ENCODE assay signal across 16 cellular contexts in genomic region chr11:114260483-114260882, GRCh38. TPM values are rescaled to one million over a fixed set of nuclear protein-coding genes. Genes with fewer than 3 reads are reported as not detected.
DNase-seq lines count a peak whose midpoint lies in the region; ATAC-seq and TF ChIP-seq lines count a peak whose summit lies in the region.
"Had no signal": no experiment of that assay in that cellular context is flagged by ENCODE, and none has a peak within 500 bp of the region (broad histone marks: within the 10 kb centered on the region; RNA-seq: fewer than 3 reads in every experiment).

No MANE protein-coding gene starts in this region.

- peak overlapping the region; percentile 25 for H3K27ac Mint-ChIP-seq in activated B cell treated with CpG ODN at 0.5 μM for 24 hours
- peak overlapping the region; percentile 67 for H3K27ac Mint-ChIP-seq in stimulated activated memory B cell treated with anti-CD40 and anti-IgM and Interleukin-4, amounts not matched to agents 10 μg/mL and 1 μg/mL and 100 μg/mL, for 72 hours
- no peak overlapping the region for H3K27ac Mint-ChIP-seq in activated CD8-positive, alpha-beta memory T cell treated with anti-CD3 and anti-CD28 coated beads, Interleukin-2, amount 10 ng/mL, durations not matched to agents 7 days and 5 days

- H3K27me3 Mint-ChIP-seq in activated B cell treated with CpG ODN at 0.5 μM for 24 hours: no peaks in the 10 kb centered on the region
- no peaks in the 10 kb centered on the region for H3K27me3 Mint-ChIP-seq in stimulated activated memory B cell treated with anti-CD40 and anti-IgM and Interleukin-4, amounts not matched to agents 10 μg/mL and 1 μg/mL and 100 μg/mL, for 72 hours
- no peaks in the 10 kb centered on the region for H3K27me3 Mint-ChIP-seq in activated CD8-positive, alpha-beta memory T cell treated with anti-CD3 and anti-CD28 coated beads, Interleukin-2, amount 10 ng/mL, durations not matched to agents 7 days and 5 days
- H3K27me3 Mint-ChIP-seq: effector memory CD8-positive, alpha-beta T cell had no signal

- peaks cover 0 to 74% of the 10 kb centered on the region in 2 donors for H3K4me1 ChIP-seq in right atrium auricular region

- CTCF ChIA-PET in activated B cell treated with CpG ODN at 0.5 μM for 24 hours (lab: Charles Lee): interaction anchor here (0.6 to 8.9 kb wide), 45 partner anchors 9 to 1672 kb away, joined by 3 to 306 read pairs (median 5); partner anchors contain the start of genes USP28 and ZBTB16
- CTCF ChIA-PET in activated CD8-positive, alpha-beta memory T cell treated with anti-CD3 and anti-CD28 coated beads, Interleukin-2, amount 10 ng/mL, durations not matched to agents 7 days and 5 days (lab: Charles Lee): interaction anchor here (0.8 to 6.9 kb wide), 62 partner anchors 9 to 462 kb away, joined by 3 to 133 read pairs (median 7); partner anchors contain the start of gene ZBTB16

- H3K4me3 Mint-ChIP-seq in activated B cell treated with CpG ODN at 0.5 μM for 24 hours: no peak overlapping the region
- no peak overlapping the region for H3K4me3 Mint-ChIP-seq in stimulated activated memory B cell treated with anti-CD40 and anti-IgM and Interleukin-4, amounts not matched to agents 10 μg/mL and 1 μg/mL and 100 μg/mL, for 72 hours
- H3K4me3 Mint-ChIP-seq in activated CD8-positive, alpha-beta memory T cell treated with anti-CD3 and anti-CD28 coated beads, Interleukin-2, amount 10 ng/mL, durations not matched to agents 7 days and 5 days: no peak overlapping the region
- H3K4me3 Mint-ChIP-seq: effector memory CD8-positive, alpha-beta T cell had no signal

- H3K36me3 ChIP-seq in right atrium auricular region: peaks cover 4% of the 10 kb centered on the region
- H3K36me3 ChIP-seq: brain microvascular endothelial cell, neutrophil, WERI-Rb-1 had no signal

- peaks cover 31% of the 10 kb centered on the region for H3K4me1 Mint-ChIP-seq in activated B cell treated with CpG ODN at 0.5 μM for 24 hours
- H3K4me1 Mint-ChIP-seq in stimulated activated memory B cell treated with anti-CD40 and anti-IgM and Interleukin-4, amounts not matched to agents 10 μg/mL and 1 μg/mL and 100 μg/mL, for 72 hours: peaks cover 26% of the 10 kb centered on the region
- no peaks in the 10 kb centered on the region for H3K4me1 Mint-ChIP-seq in activated CD8-positive, alpha-beta memory T cell treated with anti-CD3 and anti-CD28 coated beads, Interleukin-2, amount 10 ng/mL, durations not matched to agents 7 days and 5 days

- DNase-seq in Ammon's horn (ENCODE audit: low spot score): peak; percentile 23
- no peak for DNase-seq in activated B cell treated with CpG ODN at 0.5 μM for 24 hours
- no peak for DNase-seq in right atrium auricular region (ENCODE audit: low spot score)
- no peak for DNase-seq in SK-N-DZ (ENCODE audit: low spot score)
- no peak for DNase-seq in Kasumi-1 (lab: John Stamatoyannopoulos, UW)
- no peak for DNase-seq in activated CD8-positive, alpha-beta memory T cell treated with anti-CD3 and anti-CD28 coated beads, Interleukin-2, amount 10 ng/mL, durations not matched to agents 7 days and 5 days
- no peak for DNase-seq in stimulated activated CD4-positive, alpha-beta T cell treated with anti-CD3 and anti-CD28 coated beads, Interleukin-4, amount 100 ng/mL, for 24 hours
- DNase-seq: DMS 273 treated with DMSO at 0.1 percent for 48 hours, SW 1271 had no signal

- H3K36me3 Mint-ChIP-seq in activated B cell treated with CpG ODN at 0.5 μM for 24 hours (ENCODE audit: low read depth): no peaks in the 10 kb centered on the region
- H3K36me3 Mint-ChIP-seq in stimulated activated memory B cell treated with anti-CD40 and anti-IgM and Interleukin-4, amounts not matched to agents 10 μg/mL and 1 μg/mL and 100 μg/mL, for 72 hours: no peaks in the 10 kb centered on the region
- no peaks in the 10 kb centered on the region for H3K36me3 Mint-ChIP-seq in activated CD8-positive, alpha-beta memory T cell treated with anti-CD3 and anti-CD28 coated beads, Interleukin-2, amount 10 ng/mL, durations not matched to agents 7 days and 5 days

- H3K9me3 Mint-ChIP-seq in activated B cell treated with CpG ODN at 0.5 μM for 24 hours: no peaks in the 10 kb centered on the region
- no peaks in the 10 kb centered on the region for H3K9me3 Mint-ChIP-seq in stimulated activated memory B cell treated with anti-CD40 and anti-IgM and Interleukin-4, amounts not matched to agents 10 μg/mL and 1 μg/mL and 100 μg/mL, for 72 hours
- no peaks in the 10 kb centered on the region for H3K9me3 Mint-ChIP-seq in activated CD8-positive, alpha-beta memory T cell treated with anti-CD3 and anti-CD28 coated beads, Interleukin-2, amount 10 ng/mL, durations not matched to agents 7 days and 5 days (ENCODE audit: low read depth)
- H3K9me3 Mint-ChIP-seq: effector memory CD8-positive, alpha-beta T cell had no signal

- H3K9me3 ChIP-seq in right atrium auricular region: no peaks in the 10 kb centered on the region
- H3K9me3 ChIP-seq: neutrophil had no signal

- peak overlapping the region; percentile 88 to 89 for H3K27ac ChIP-seq in right atrium auricular region
- H3K27ac ChIP-seq: brain microvascular endothelial cell, neutrophil, PC-9, skin epidermis, WERI-Rb-1 had no signal

- H3K27me3 ChIP-seq in right atrium auricular region: no peaks in the 10 kb centered on the region

- intact Hi-C loops in activated B cell treated with CpG ODN at 0.5 μM for 24 hours (cut with micrococcal nuclease): loop anchor here (5.0 kb wide), 3 partner anchors 283 to 1673 kb away; partner anchors contain the start of gene HTR3A

- POLR2A ChIA-PET in activated B cell treated with CpG ODN at 0.5 μM for 24 hours (lab: Charles Lee): interaction anchor here (0.8 to 3.2 kb wide), 4 partner anchors 100 to 284 kb away, joined by 3 to 16 read pairs (median 6); partner anchors contain the start of gene ZBTB16

- ATAC-seq in activated B cell treated with CpG ODN at 0.5 μM for 24 hours (ENCODE audit: low read depth): no peak
- ATAC-seq in stimulated activated memory B cell treated with anti-CD40 and anti-IgM and Interleukin-4, amounts not matched to agents 10 μg/mL and 1 μg/mL and 100 μg/mL, for 72 hours: peak; percentile 17
- no peak for ATAC-seq in activated CD8-positive, alpha-beta memory T cell treated with anti-CD3 and anti-CD28 coated beads, Interleukin-2, amount 10 ng/mL, durations not matched to agents 7 days and 5 days

- TF ChIP-seq CTCF in activated B cell treated with CpG ODN at 0.5 μM for 24 hours (IDR thresholded peaks at IDR 0.05) (no peak), right atrium auricular region (IDR thresholded peaks at IDR 0.05) (no peak)

- H3K4me3 ChIP-seq in right atrium auricular region: no peak overlapping the region
- H3K4me3 ChIP-seq: PC-9, skin epidermis had no signal

RNA-seq across cellular contexts. Expression of gene NNMT, which starts 35.7 kb away (rescaled TPM):
- not detected in 2 replicates for total RNA-seq in activated B cell treated with CpG ODN at 0.5 μM for 24 hours
- 100 to 1,000 TPM in 1 of 2 donors, 10 to 100 TPM in 1; 83.7 to 240 TPM for total RNA-seq in right atrium auricular region
- polyA plus RNA-seq in SK-N-DZ (2014; cell fraction: cytosol; rRNA removed): not detected in 2 replicates
- polyA plus RNA-seq in SK-N-DZ (2014; cell fraction: nucleus; rRNA removed): not detected in 2 replicates
- not detected for total RNA-seq in activated CD8-positive, alpha-beta memory T cell treated with anti-CD3 and anti-CD28 coated beads, Interleukin-2, amount 10 ng/mL, durations not matched to agents 7 days and 5 days
- total RNA-seq: PC-9 had no signal

Comparison
In these comparisons a context has a peak if more than half of its experiments do, and no peak if none do; other contexts are left out.
1. RNA of gene NNMT, which starts 35.7 kb away (total RNA-seq): 83.7 to 240 TPM in right atrium auricular region; not detected in activated CD8-positive, alpha-beta memory T cell treated with anti-CD3 and anti-CD28 coated beads, Interleukin-2, amount 10 ng/mL, durations not matched to agents 7 days and 5 days and not detected in activated B cell treated with CpG ODN at 0.5 μM for 24 hours; every median in the first group is over 10 times any median in the second.